Comparison of ENCODE assay signal across 30 cellular contexts in the genomic region with DNA sequence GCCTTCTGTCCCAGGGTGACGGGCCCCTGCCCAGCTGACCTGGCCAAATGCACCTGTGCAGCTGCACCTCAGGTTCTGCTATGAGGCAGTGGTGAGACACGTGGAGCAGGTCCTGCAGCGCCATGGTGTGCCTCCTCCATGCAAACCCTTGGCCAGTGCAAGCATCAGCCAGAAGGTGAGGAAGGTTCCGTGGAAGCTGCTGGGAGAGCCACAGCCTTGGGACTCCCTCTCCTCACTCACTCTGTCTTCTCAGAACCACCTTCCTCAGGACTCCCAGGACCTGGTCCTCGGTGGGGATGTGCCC.
"Had no signal": no experiment of that assay in that cellular context is flagged by ENCODE, and none has a peak within 500 bp of the region (broad histone marks: within the 10 kb centered on the region; RNA-seq: fewer than 3 reads in every experiment).

No MANE protein-coding gene starts in this region.

- H3K36me3 Mint-ChIP-seq: activated naive CD8-positive, alpha-beta T cell had no signal

- H3K4me3 ChIP-seq: ascending aorta, cardiac muscle cell, esophagus squamous epithelium, heart right ventricle, left ventricle myocardium inferior, lung, ovary, skin epidermis, stomach, suprapubic skin, tibial nerve had no signal

- H3K4me1 Mint-ChIP-seq: activated CD4-positive, alpha-beta T cell treated with anti-CD3 and anti-CD28 coated beads for 36 hours; activated CD8-positive, alpha-beta memory T cell treated with anti-CD3 and anti-CD28 coated beads, Interleukin-2, amount 10 ng/mL, durations not matched to agents 7 days and 5 days; brain had no signal

- H3K27ac Mint-ChIP-seq: activated CD4-positive, alpha-beta T cell treated with anti-CD3 and anti-CD28 coated beads for 36 hours; activated CD8-positive, alpha-beta memory T cell treated with anti-CD3 and anti-CD28 coated beads, Interleukin-2, amount 10 ng/mL, durations not matched to agents 7 days and 5 days; activated CD8-positive, alpha-beta T cell treated with anti-CD3 and anti-CD28 coated beads, Interleukin-2, amount 10 ng/mL, durations not matched to agents 7 days and 5 days; activated T-helper 2 cell treated with anti-CD3 and anti-CD28 coated beads, Interferon-gamma antibody, Interleukin-2, Interleukin-4, amounts not matched to agents 10 μg/mL and 5 μg/mL and 100 μg/mL, durations not matched to agents 14 hours and 24 hours and 36 hours; dendritic cell treated with granulocyte-macrophage colony-stimulating factor and Interleukin-4, amounts not matched to agents 40 ng/mL and 50 ng/mL, for 4 days; natural killer cell treated with Interleukin-12 subunit alpha and Interleukin-12 subunit beta and Interleukin-15 and Interleukin-18, amount 100 ng/mL, for 72 hours had no signal

- H3K9me3 ChIP-seq: ascending aorta, esophagus squamous epithelium, heart right ventricle, left ventricle myocardium inferior, ovary, stomach, suprapubic skin, tibial nerve had no signal

- H3K9me3 Mint-ChIP-seq: activated T-helper 2 cell treated with anti-CD3 and anti-CD28 coated beads, Interferon-gamma antibody, Interleukin-2, Interleukin-4, amounts not matched to agents 10 μg/mL and 5 μg/mL and 100 μg/mL, durations not matched to agents 14 hours and 24 hours and 36 hours; brain; dendritic cell treated with granulocyte-macrophage colony-stimulating factor and Interleukin-4, amounts not matched to agents 40 ng/mL and 50 ng/mL, for 4 days; natural killer cell treated with Interleukin-12 subunit alpha and Interleukin-12 subunit beta and Interleukin-15 and Interleukin-18, amount 100 ng/mL, for 72 hours; T-helper 2 cell treated with Interferon-gamma antibody and Interleukin-4, amounts not matched to agents 5 μg/mL and 100 μg/mL, for 36 hours had no signal

- DNase-seq: activated CD4-positive, alpha-beta T cell treated with anti-CD3 and anti-CD28 coated beads for 36 hours; activated CD4-positive, CD25-positive, alpha-beta regulatory T cell; activated CD8-positive, alpha-beta memory T cell treated with anti-CD3 and anti-CD28 coated beads, Interleukin-2, amount 10 ng/mL, durations not matched to agents 7 days and 5 days; activated CD8-positive, alpha-beta T cell treated with anti-CD3 and anti-CD28 coated beads, Interleukin-2, amount 10 ng/mL, durations not matched to agents 7 days and 5 days; activated T-cell treated with anti-CD3 and anti-CD28 coated beads, Interleukin-2, amount 50 U/mL, for 48 hours; effector CD4-positive, alpha-beta T cell; esophagus squamous epithelium; foreskin melanocyte; heart right ventricle; left ventricle myocardium inferior; mesendoderm; ovary; stimulated activated CD4-positive, alpha-beta T cell treated with anti-CD3 and anti-CD28 coated beads, Interleukin-12 subunit alpha, Interleukin-12 subunit beta, amount 100 ng/mL, for 4 hours; stimulated activated CD4-positive, alpha-beta T cell treated with anti-CD3 and anti-CD28 coated beads, Interleukin-4, amount 100 ng/mL, for 1 hour; stomach; T-helper 1 cell had no signal

- ATAC-seq: activated CD4-positive, alpha-beta T cell treated with anti-CD3 and anti-CD28 coated beads for 36 hours; activated CD8-positive, alpha-beta memory T cell treated with anti-CD3 and anti-CD28 coated beads, Interleukin-2, amount 10 ng/mL, durations not matched to agents 7 days and 5 days; activated CD8-positive, alpha-beta T cell treated with anti-CD3 and anti-CD28 coated beads, Interleukin-2, amount 10 ng/mL, durations not matched to agents 7 days and 5 days; heart right ventricle; natural killer cell treated with Interleukin-12 subunit alpha and Interleukin-12 subunit beta and Interleukin-15 and Interleukin-18, amount 100 ng/mL, for 72 hours; sciatic nerve had no signal

- H3K4me1 ChIP-seq: ascending aorta, heart right ventricle, left ventricle myocardium inferior had no signal

- H3K4me3 Mint-ChIP-seq: activated CD4-positive, alpha-beta T cell treated with anti-CD3 and anti-CD28 coated beads for 36 hours; activated CD8-positive, alpha-beta memory T cell treated with anti-CD3 and anti-CD28 coated beads, Interleukin-2, amount 10 ng/mL, durations not matched to agents 7 days and 5 days; activated CD8-positive, alpha-beta T cell treated with anti-CD3 and anti-CD28 coated beads, Interleukin-2, amount 10 ng/mL, durations not matched to agents 7 days and 5 days; activated naive CD8-positive, alpha-beta T cell; brain; dendritic cell treated with granulocyte-macrophage colony-stimulating factor and Interleukin-4, amounts not matched to agents 40 ng/mL and 50 ng/mL, for 4 days; natural killer cell treated with Interleukin-12 subunit alpha and Interleukin-12 subunit beta and Interleukin-15 and Interleukin-18, amount 100 ng/mL, for 72 hours; T-helper 2 cell treated with Interferon-gamma antibody and Interleukin-4, amounts not matched to agents 5 μg/mL and 100 μg/mL, for 36 hours had no signal

- H3K27me3 Mint-ChIP-seq: activated CD4-positive, alpha-beta T cell treated with anti-CD3 and anti-CD28 coated beads for 36 hours; activated CD8-positive, alpha-beta memory T cell treated with anti-CD3 and anti-CD28 coated beads, Interleukin-2, amount 10 ng/mL, durations not matched to agents 7 days and 5 days; activated naive CD8-positive, alpha-beta T cell; brain; dendritic cell treated with granulocyte-macrophage colony-stimulating factor and Interleukin-4, amounts not matched to agents 40 ng/mL and 50 ng/mL, for 4 days; natural killer cell treated with Interleukin-12 subunit alpha and Interleukin-12 subunit beta and Interleukin-15 and Interleukin-18, amount 100 ng/mL, for 72 hours; progenitor cell of endocrine pancreas had no signal

- H3K27ac ChIP-seq: ascending aorta, cardiac muscle cell, esophagus squamous epithelium, heart right ventricle, left ventricle myocardium inferior, ovary, skin epidermis, stomach, suprapubic skin, tibial nerve had no signal

- H3K27me3 ChIP-seq: ascending aorta, cardiac muscle cell, esophagus squamous epithelium, heart right ventricle, ovary, stomach, suprapubic skin, tibial nerve had no signal

- H3K36me3 ChIP-seq: ovary had no signal
